In the genomic region with DNA sequence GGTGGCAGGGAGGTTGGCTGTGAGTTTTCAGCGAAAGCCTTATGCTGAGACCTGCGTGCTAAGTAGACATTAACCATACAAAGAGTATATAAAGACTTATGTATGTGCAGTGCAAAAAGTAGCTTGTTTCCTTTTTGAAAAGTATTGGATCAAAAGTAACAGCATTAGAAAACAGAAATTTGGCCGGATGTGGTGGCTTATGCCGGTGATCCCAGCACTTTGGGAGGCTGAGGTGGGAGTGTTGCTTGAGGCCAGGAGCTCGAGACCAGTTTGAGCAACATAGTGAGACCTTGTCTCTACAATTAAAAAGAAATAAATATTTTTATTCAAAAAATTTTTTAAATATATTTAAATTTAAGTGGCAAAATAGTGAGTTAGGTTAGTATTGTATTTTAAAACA, we compare ENCODE assay signal across 15 cellular contexts. TPM values are rescaled to one million over a fixed set of nuclear protein-coding genes. Genes with fewer than 3 reads are reported as not detected.
DNase-seq lines count a peak whose midpoint lies in the region; ATAC-seq, FAIRE-seq and TF ChIP-seq lines count a peak whose summit lies in the region.
"Had no signal": no experiment of that assay in that cellular context is flagged by ENCODE, and none has a peak within 500 bp of the region (broad histone marks: within the 10 kb centered on the region; RNA-seq: fewer than 3 reads in every experiment).

No MANE protein-coding gene starts in this region.

- H3K4me2 ChIP-seq in HepG2 (ENCODE audit: low read depth, low read length) (peak overlapping the region; percentile 88; the same call in 1 of the 2 replicates), Karpas-422 (ENCODE audit: low read depth, low read length, poor library complexity, severe bottlenecking) (peak overlapping the region; percentile 95)

- H3K36me3 ChIP-seq in HepG2 (replicated peaks in 1 of 2; ENCODE audit: control insufficient read depth in 1 of 2, insufficient read depth in 2 of 2, low read length in 2 of 2) (peaks cover 3 to 27% of the 10 kb centered on the region in 2 experiments; a peak in 3 of 5 replicates), right lobe of liver (peaks cover 0 to 22% (median 2%) of the 10 kb centered on the region in 4 donors), Karpas-422 (ENCODE audit: insufficient read depth, low read length) (peaks cover 28% of the 10 kb centered on the region)

- H3K4me1 ChIP-seq in HepG2 (ENCODE audit: insufficient read depth, low read length) (peaks cover 20% of the 10 kb centered on the region), right lobe of liver (peaks cover 0 to 13% (median 0%) of the 10 kb centered on the region in 4 donors), Karpas-422 (ENCODE audit: low read length) (peaks cover 23% of the 10 kb centered on the region)

- peak overlapping the region; percentile 8 for H3K4me3 Mint-ChIP-seq in activated T-helper 2 cell treated with anti-CD3 and anti-CD28 coated beads, Interferon-gamma antibody, Interleukin-2, Interleukin-4, amounts not matched to agents 10 μg/mL and 5 μg/mL and 100 μg/mL, durations not matched to agents 14 hours and 24 hours and 36 hours (ENCODE audit: low read depth)
- peak overlapping the region; percentile 28 for H3K4me3 Mint-ChIP-seq in type B pancreatic cell

- TF ChIP-seq POLR2A in HepG2 (IDR thresholded peaks at IDR 0.05; ENCODE audit: insufficient read depth in 1 of 2, low read depth in 2 of 2, low read length in 2 of 2) (no peak), right lobe of liver (IDR thresholded peaks at IDR 0.05) (no peak)

- TF ChIP-seq EP300 in HepG2 (IDR thresholded peaks at IDR 0.05; ENCODE audit: low read depth in 2 of 2, low read length in 2 of 2) (no peak), HepG2 (CRISPR knock-in tag; IDR thresholded peaks at IDR 0.05; ENCODE audit: borderline replicate concordance) (no peak)

- intact Hi-C loops in HepG2 (cut with micrococcal nuclease; ENCODE audit: unreplicated experiment), result no loop called here
- intact Hi-C loops in right lobe of liver (cut with DNase I), result no loop called here
- intact Hi-C loops in activated T-helper 2 cell treated with anti-CD3 and anti-CD28 coated beads, Interferon-gamma antibody, Interleukin-2, Interleukin-4, amounts not matched to agents 10 μg/mL and 5 μg/mL and 100 μg/mL, durations not matched to agents 14 hours and 24 hours and 36 hours (cut with micrococcal nuclease), result no loop called here

- H3K36me3 Mint-ChIP-seq in activated T-helper 2 cell treated with anti-CD3 and anti-CD28 coated beads, Interferon-gamma antibody, Interleukin-2, Interleukin-4, amounts not matched to agents 10 μg/mL and 5 μg/mL and 100 μg/mL, durations not matched to agents 14 hours and 24 hours and 36 hours (ENCODE audit: low read depth), result peaks cover 57% of the 10 kb centered on the region
- H3K36me3 Mint-ChIP-seq in type B pancreatic cell, result peaks cover 20% of the 10 kb centered on the region

- H4K20me1 ChIP-seq in HepG2 (ENCODE audit: insufficient read depth, low read length), result peaks cover 9% of the 10 kb centered on the region; the same call in 1 of the 2 replicates
- H4K20me1 ChIP-seq in Karpas-422 (ENCODE audit: insufficient read depth, low read depth, low read length), result no peaks in the 10 kb centered on the region

- H2AFZ ChIP-seq in HepG2 (ENCODE audit: low read length), result no peak overlapping the region
- H2AFZ ChIP-seq in Karpas-422 (ENCODE audit: low read length), result no peak overlapping the region
- H2AFZ ChIP-seq: PC-9 had no signal

- H3K4me3 ChIP-seq in HepG2 (replicated peaks in 1 of 3; ENCODE audit: insufficient read depth in 1 of 3, low read depth in 2 of 3, low read length in 3 of 3) (peak overlapping the region in 1 of 3 experiments; percentile 26; a peak in 1 of 6 replicates), right lobe of liver (no peak overlapping the region), Karpas-422 (ENCODE audit: low read length) (no peak overlapping the region)

- H3K4me1 Mint-ChIP-seq in activated T-helper 2 cell treated with anti-CD3 and anti-CD28 coated beads, Interferon-gamma antibody, Interleukin-2, Interleukin-4, amounts not matched to agents 10 μg/mL and 5 μg/mL and 100 μg/mL, durations not matched to agents 14 hours and 24 hours and 36 hours (ENCODE audit: low read depth), result peaks cover 29% of the 10 kb centered on the region
- H3K4me1 Mint-ChIP-seq in type B pancreatic cell (ENCODE audit: unreplicated experiment), result peaks cover 15% of the 10 kb centered on the region

- H3K27me3 ChIP-seq in HepG2 (ENCODE audit: control insufficient read depth in 1 of 2, insufficient read depth in 2 of 2, low read length in 2 of 2) (no peaks in the 10 kb centered on the region), right lobe of liver (no peaks in the 10 kb centered on the region), Karpas-422 (ENCODE audit: low read length) (no peaks in the 10 kb centered on the region)

- H3K79me2 ChIP-seq in HepG2 (ENCODE audit: insufficient read depth, low read length) (peaks cover 31% of the 10 kb centered on the region), Karpas-422 (ENCODE audit: low read length) (peaks cover 69% of the 10 kb centered on the region)

- TF ChIP-seq RAD21 in HepG2 (CRISPR knock-in tag; IDR thresholded peaks at IDR 0.05), result no peak

- POLR2A ChIA-PET in HepG2 (lab: Yijun Ruan, JAX), result no interaction called here

- H3K27ac Mint-ChIP-seq in activated T-helper 2 cell treated with anti-CD3 and anti-CD28 coated beads, Interferon-gamma antibody, Interleukin-2, Interleukin-4, amounts not matched to agents 10 μg/mL and 5 μg/mL and 100 μg/mL, durations not matched to agents 14 hours and 24 hours and 36 hours, result no peak overlapping the region
- H3K27ac Mint-ChIP-seq in type B pancreatic cell, result no peak overlapping the region

- H3K9me2 ChIP-seq in Karpas-422 (replicated peaks; ENCODE audit: insufficient read depth, low read length), result no peaks in the 10 kb centered on the region

- ATAC-seq in HepG2 (no peak), right lobe of liver (no peak), GM18520 (IDR thresholded peaks at IDR 0.05; ENCODE audit: unreplicated experiment) (no peak)

- H3K9me3 ChIP-seq in HepG2 (ENCODE audit: low read length) (no peaks in the 10 kb centered on the region), right lobe of liver (no peaks in the 10 kb centered on the region), Karpas-422 (ENCODE audit: low read length) (no peaks in the 10 kb centered on the region)

- DNase-seq in HepG2 (ENCODE audit: low spot score) (no peak), right lobe of liver (no peak), Karpas-422 (no peak), type B pancreatic cell (ENCODE audit: extremely low spot score, unreplicated experiment) (no peak)
- no peak for DNase-seq in activated T-helper 2 cell treated with anti-CD3 and anti-CD28 coated beads, Interferon-gamma antibody, Interleukin-2, Interleukin-4, amounts not matched to agents 10 μg/mL and 5 μg/mL and 100 μg/mL, durations not matched to agents 14 hours and 24 hours and 36 hours (ENCODE audit: low spot score)
- no peak for DNase-seq in stimulated activated CD4-positive, alpha-beta T cell treated with anti-CD3 and anti-CD28 coated beads, Interleukin-4, amount 100 ng/mL, for 4 hours
- DNase-seq in stimulated activated CD4-positive, alpha-beta T cell treated with anti-CD3 and anti-CD28 coated beads, Interleukin-1b, Interleukin-23, amount 100 ng/mL, for 48 hours, result no peak
- DNase-seq: ACHN; CD8-positive, alpha-beta memory T cell; GF-D8; NCI-H226; NCI-H526 treated with DMSO at 0.1 percent for 48 hours; PC-9 had no signal

- in situ Hi-C loops in HepG2 (cut with HindIII; ENCODE audit: extremely low pct_ligation_motif_present, low pct_unique_long_range_greater_than_20kb), result no loop called here

- FAIRE-seq in HepG2 (lab: Jason Lieb, UNC), result no peak
- FAIRE-seq: H1 had no signal

- no peaks in the 10 kb centered on the region for H3K27me3 Mint-ChIP-seq in activated T-helper 2 cell treated with anti-CD3 and anti-CD28 coated beads, Interferon-gamma antibody, Interleukin-2, Interleukin-4, amounts not matched to agents 10 μg/mL and 5 μg/mL and 100 μg/mL, durations not matched to agents 14 hours and 24 hours and 36 hours (ENCODE audit: low read depth)
- H3K27me3 Mint-ChIP-seq in type B pancreatic cell, result no peaks in the 10 kb centered on the region
- H3K27me3 Mint-ChIP-seq: CD8-positive, alpha-beta memory T cell had no signal

- TF ChIP-seq CTCF in HepG2 (CRISPR knock-in tag; IDR thresholded peaks at IDR 0.05), result no peak
- TF ChIP-seq CTCF in right lobe of liver (IDR thresholded peaks at IDR 0.05), result no peak
- TF ChIP-seq CTCF in type B pancreatic cell (conservative IDR thresholded peaks at IDR 0.05), result no peak

- H3K9me3 Mint-ChIP-seq in activated T-helper 2 cell treated with anti-CD3 and anti-CD28 coated beads, Interferon-gamma antibody, Interleukin-2, Interleukin-4, amounts not matched to agents 10 μg/mL and 5 μg/mL and 100 μg/mL, durations not matched to agents 14 hours and 24 hours and 36 hours, result no peaks in the 10 kb centered on the region
- no peaks in the 10 kb centered on the region for H3K9me3 Mint-ChIP-seq in type B pancreatic cell
- H3K9me3 Mint-ChIP-seq: CD8-positive, alpha-beta memory T cell had no signal

- H3K27ac ChIP-seq in HepG2 (ENCODE audit: extremely low read length, insufficient read depth, low read length) (no peak overlapping the region), right lobe of liver (no peak overlapping the region), Karpas-422 (ENCODE audit: low read length) (no peak overlapping the region)
- H3K27ac ChIP-seq: PC-9 had no signal

- H3K9ac ChIP-seq in HepG2 (ENCODE audit: insufficient read depth, low read depth, low read length) (no peak overlapping the region), Karpas-422 (ENCODE audit: low read length) (no peak overlapping the region)

- WGBS in HepG2 (ENCODE audit: low lambda C conversion rate), result 95% methylated on average over 5 of the region's 5 CpGs
- 98% methylated on average over 4 of the region's 5 CpGs for whole genome bisulfite sequencing in right lobe of liver (ENCODE audit: insufficient coverage, low coverage, low lambda C conversion rate, missing lambda C conversion rate)

- CTCF ChIA-PET in HepG2 (lab: Yijun Ruan, JAX; ENCODE audit: low intra/inter-chr PET ratio, low total read pairs), result no interaction called here

- BruUV-seq in HepG2 (replicated peaks; lab: Mats Ljungman, UMichigan), result no TSS peak

RNA-seq across cellular contexts. Expression of a gene that starts 2.2 kb away (rescaled TPM):
- total RNA-seq in HepG2 (2016; rRNA removed; fragmentation: Illumina TruSeq; extraction: Trizol) (34.8 and 50.7 TPM in 2 replicates), right lobe of liver (10 to 100 TPM in 4 of 6 experiments, 1 to 10 TPM in 2; 7.1 to 12.7 (median 11.1) TPM), type B pancreatic cell (ENCODE audit: low replicate concordance) (31.9 and 42.3 TPM in 2 replicates)
- 23.0 and 24.9 TPM in 2 replicates for total RNA-seq in HepG2 (2016; cell fraction: cytosol; rRNA removed; fragmentation: Illumina TruSeq; extraction: Trizol; ENCODE audit: low read depth)
- 33.0 and 51.8 TPM in 2 replicates for total RNA-seq in HepG2 (2016; cell fraction: insoluble cytoplasmic fraction; rRNA removed; fragmentation: Illumina TruSeq; extraction: Trizol)
- 21.4 and 26.2 TPM in 2 replicates for total RNA-seq in HepG2 (2016; cell fraction: membrane; rRNA removed; fragmentation: Illumina TruSeq; extraction: Trizol)
- 44.4 and 51.0 TPM in 2 replicates for total RNA-seq in HepG2 (2016; cell fraction: nucleus; rRNA removed; fragmentation: Illumina TruSeq; extraction: Trizol)
- 6.7 and 10.0 TPM in 2 replicates for polyA plus RNA-seq in HepG2 (2011; rRNA removed)
- polyA plus RNA-seq in HepG2 (2011; cell fraction: cytosol; rRNA removed), result 2.6 and 4.9 TPM in 2 replicates
- 2.6 and 4.1 TPM in 2 replicates for polyA plus RNA-seq in HepG2 (2011; cell fraction: nucleus; rRNA removed)
- 9.4 and 10.7 TPM in 2 replicates for polyA plus RNA-seq in HepG2 (2012)
- 2.4 and 3.0 TPM in 2 replicates for polyA plus RNA-seq in HepG2 (2016; cell fraction: cytosol; fragmentation: Illumina TruSeq; extraction: Trizol; ENCODE audit: low read depth)
- 33.9 and 34.5 TPM in 2 replicates for polyA plus RNA-seq in HepG2 (2016; cell fraction: insoluble cytoplasmic fraction; fragmentation: Illumina TruSeq; extraction: Trizol; ENCODE audit: low read depth)
- 5.5 and 6.0 TPM in 2 replicates for polyA plus RNA-seq in HepG2 (2016; cell fraction: membrane; fragmentation: Illumina TruSeq; extraction: Trizol; ENCODE audit: low read depth)
- 24.1 and 24.9 TPM in 2 replicates for polyA plus RNA-seq in HepG2 (2016; cell fraction: nucleus; fragmentation: Illumina TruSeq; extraction: Trizol; ENCODE audit: insufficient read depth, low read depth)
- polyA minus RNA-seq in HepG2 (2011; rRNA and poly(A)+ RNA removed; ENCODE audit: low replicate concordance), result 6.8 and 6.9 TPM in 2 replicates
- 7.6 and 8.6 TPM in 2 replicates for polyA minus RNA-seq in HepG2 (2011; cell fraction: cytosol; rRNA and poly(A)+ RNA removed)
- 30.6 and 37.0 TPM in 2 replicates for polyA minus RNA-seq in HepG2 (2011; cell fraction: nucleus; rRNA and poly(A)+ RNA removed)
- 3.8 and 19.2 TPM in 2 replicates for total RNA-seq in Karpas-422 (2014; rRNA removed; shearing (Covaris generic); ENCODE audit: low replicate concordance)
- total RNA-seq in activated T-helper 2 cell treated with anti-CD3 and anti-CD28 coated beads, Interferon-gamma antibody, Interleukin-2, Interleukin-4, amounts not matched to agents 10 μg/mL and 5 μg/mL and 100 μg/mL, durations not matched to agents 14 hours and 24 hours and 36 hours, result 41.9 and 42.8 TPM in 2 replicates

RNA-seq across cellular contexts. Expression of a gene that starts 2.2 kb away (rescaled TPM):
- total RNA-seq in HepG2 (2016; rRNA removed; fragmentation: Illumina TruSeq; extraction: Trizol) (18.4 and 27.8 TPM in 2 replicates), right lobe of liver (1 to 10 TPM; 1.6 to 3.6 (median 2.5) TPM), type B pancreatic cell (ENCODE audit: low replicate concordance) (11.1 and 19.9 TPM in 2 replicates)
- total RNA-seq in HepG2 (2016; cell fraction: cytosol; rRNA removed; fragmentation: Illumina TruSeq; extraction: Trizol; ENCODE audit: low read depth), result 5.5 and 8.7 TPM in 2 replicates
- 19.1 and 26.2 TPM in 2 replicates for total RNA-seq in HepG2 (2016; cell fraction: insoluble cytoplasmic fraction; rRNA removed; fragmentation: Illumina TruSeq; extraction: Trizol)
- 8.2 and 8.5 TPM in 2 replicates for total RNA-seq in HepG2 (2016; cell fraction: membrane; rRNA removed; fragmentation: Illumina TruSeq; extraction: Trizol)
- total RNA-seq in HepG2 (2016; cell fraction: nucleus; rRNA removed; fragmentation: Illumina TruSeq; extraction: Trizol), result 24.4 and 26.3 TPM in 2 replicates
- 5.2 and 5.9 TPM in 2 replicates for polyA plus RNA-seq in HepG2 (2011; rRNA removed)
- polyA plus RNA-seq in HepG2 (2011; cell fraction: cytosol; rRNA removed), result 1.0 and 1.8 TPM in 2 replicates
- polyA plus RNA-seq in HepG2 (2011; cell fraction: nucleus; rRNA removed), result 4.1 and 6.7 TPM in 2 replicates
- 5.8 and 8.6 TPM in 2 replicates for polyA plus RNA-seq in HepG2 (2012)
- polyA plus RNA-seq in HepG2 (2016; cell fraction: cytosol; fragmentation: Illumina TruSeq; extraction: Trizol; ENCODE audit: low read depth), result 3.6 and 4.2 TPM in 2 replicates
- 21.0 and 21.8 TPM in 2 replicates for polyA plus RNA-seq in HepG2 (2016; cell fraction: insoluble cytoplasmic fraction; fragmentation: Illumina TruSeq; extraction: Trizol; ENCODE audit: low read depth)
- 5.6 and 6.0 TPM in 2 replicates for polyA plus RNA-seq in HepG2 (2016; cell fraction: membrane; fragmentation: Illumina TruSeq; extraction: Trizol; ENCODE audit: low read depth)
- polyA plus RNA-seq in HepG2 (2016; cell fraction: nucleus; fragmentation: Illumina TruSeq; extraction: Trizol; ENCODE audit: insufficient read depth, low read depth), result 38.7 and 49.5 TPM in 2 replicates
- 0.74 and 0.96 TPM in 2 replicates for polyA minus RNA-seq in HepG2 (2011; rRNA and poly(A)+ RNA removed; ENCODE audit: low replicate concordance)
- polyA minus RNA-seq in HepG2 (2011; cell fraction: cytosol; rRNA and poly(A)+ RNA removed), result 1.4 and 1.6 TPM in 2 replicates
- 21.6 and 23.6 TPM in 2 replicates for polyA minus RNA-seq in HepG2 (2011; cell fraction: nucleus; rRNA and poly(A)+ RNA removed)
- 21.2 and 22.7 TPM in 2 replicates for total RNA-seq in Karpas-422 (2014; rRNA removed; shearing (Covaris generic); ENCODE audit: low replicate concordance)
- total RNA-seq in activated T-helper 2 cell treated with anti-CD3 and anti-CD28 coated beads, Interferon-gamma antibody, Interleukin-2, Interleukin-4, amounts not matched to agents 10 μg/mL and 5 μg/mL and 100 μg/mL, durations not matched to agents 14 hours and 24 hours and 36 hours, result 29.5 and 30.8 TPM in 2 replicates
